In the genomic region with DNA sequence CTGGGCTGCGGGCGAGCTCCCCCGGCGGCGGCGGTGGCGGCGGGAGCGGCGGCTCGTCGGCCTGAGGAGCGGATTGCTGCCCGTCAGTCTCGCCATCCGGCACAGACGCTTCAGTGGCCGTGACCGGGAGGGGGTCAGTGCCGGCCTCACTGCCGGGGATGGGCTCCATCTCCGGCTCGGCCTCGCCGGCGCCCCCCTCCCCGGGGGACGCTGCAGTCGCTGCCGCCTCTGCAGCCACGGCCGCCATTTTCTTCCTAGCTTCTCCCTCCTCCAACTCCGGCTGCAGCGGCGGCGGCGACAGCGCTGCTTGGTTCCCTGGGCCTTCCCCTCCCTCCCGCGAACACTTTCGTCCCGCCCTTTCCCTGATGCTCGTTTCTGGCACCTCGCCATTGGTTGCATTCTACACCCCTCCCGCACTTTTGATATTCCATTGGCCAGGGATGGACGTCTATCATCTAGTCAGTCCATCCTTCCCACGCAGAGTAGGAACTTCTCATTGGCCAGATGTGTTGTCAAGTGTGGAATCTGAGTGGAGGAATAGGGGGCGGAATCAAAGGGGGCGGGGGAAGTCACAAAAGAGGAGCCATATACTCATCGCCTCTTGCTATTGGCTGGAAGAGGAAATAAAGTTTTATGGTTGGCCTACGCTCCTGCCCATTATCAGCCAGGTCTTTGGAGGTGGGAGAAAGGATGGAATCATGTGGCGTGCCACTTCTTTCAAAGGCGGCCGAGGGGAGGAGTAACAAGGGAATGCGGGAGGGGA, we compare ENCODE assay signal across 8 cellular contexts. TPM values are rescaled to one million over a fixed set of nuclear protein-coding genes. Genes with fewer than 3 reads are reported as not detected.
A peak's percentile ranks its signal among the peaks of the same experiment; 100 is the strongest.
DNase-seq lines count a peak whose midpoint lies in the region; ATAC-seq and TF ChIP-seq lines count a peak whose summit lies in the region.

A gene with protein sequence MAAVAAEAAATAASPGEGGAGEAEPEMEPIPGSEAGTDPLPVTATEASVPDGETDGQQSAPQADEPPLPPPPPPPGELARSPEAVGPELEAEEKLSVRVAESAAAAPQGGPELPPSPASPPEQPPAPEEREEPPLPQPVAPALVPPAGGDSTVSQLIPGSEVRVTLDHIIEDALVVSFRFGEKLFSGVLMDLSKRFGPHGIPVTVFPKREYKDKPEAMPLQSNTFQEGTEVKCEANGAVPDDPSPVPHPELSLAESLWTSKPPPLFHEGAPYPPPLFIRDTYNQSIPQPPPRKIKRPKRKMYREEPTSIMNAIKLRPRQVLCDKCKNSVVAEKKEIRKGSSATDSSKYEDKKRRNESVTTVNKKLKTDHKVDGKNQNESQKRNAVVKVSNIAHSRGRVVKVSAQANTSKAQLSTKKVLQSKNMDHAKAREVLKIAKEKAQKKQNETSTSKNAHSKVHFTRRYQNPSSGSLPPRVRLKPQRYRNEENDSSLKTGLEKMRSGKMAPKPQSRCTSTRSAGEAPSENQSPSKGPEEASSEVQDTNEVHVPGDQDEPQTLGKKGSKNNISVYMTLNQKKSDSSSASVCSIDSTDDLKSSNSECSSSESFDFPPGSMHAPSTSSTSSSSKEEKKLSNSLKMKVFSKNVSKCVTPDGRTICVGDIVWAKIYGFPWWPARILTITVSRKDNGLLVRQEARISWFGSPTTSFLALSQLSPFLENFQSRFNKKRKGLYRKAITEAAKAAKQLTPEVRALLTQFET (minus strand): TSS at position 309 of the 763 bp plus-strand sequence. CDS start 62 bp downstream, at position 247.

- no peak for TF ChIP-seq CTCF in CD14-positive monocyte (IDR thresholded peaks at IDR 0.05)

- peak within 1 kb of the TSS; percentile 80 to 96 (median 93) for H3K27ac Mint-ChIP-seq in CD14-positive monocyte

- H3K4me3 Mint-ChIP-seq in CD14-positive monocyte, result peak within 1 kb of the TSS; percentile 88 to 94

- intact Hi-C loops in CD14-positive monocyte (cut with micrococcal nuclease), result loop anchor here (5.0 to 10.0 kb wide), 3 partner anchors 105 to 298 kb away; partner anchors contain the start of genes SLU7 (in 1 of the 2) and TTC1 (in 1 of the 2)

- peaks cover 12 to 24% of the 10 kb centered on the region in 2 donors for H3K36me3 Mint-ChIP-seq in CD14-positive monocyte

- peaks cover 4 to 8% (median 7%) of the 10 kb centered on the region in 3 donors for H3K27me3 Mint-ChIP-seq in CD14-positive monocyte (ENCODE audit: low read depth in 3 of 3)

- peaks cover 13% of the 10 kb centered on the region for H3K4me1 Mint-ChIP-seq in CD14-positive monocyte

- ATAC-seq in GM19372 (IDR thresholded peaks at IDR 0.05; ENCODE audit: low read depth, unreplicated experiment) (peak; percentile 82), HG03558 (IDR thresholded peaks at IDR 0.05; ENCODE audit: extremely low read depth, unreplicated experiment) (peak; percentile 89)

- no peaks in the 10 kb centered on the region for H3K9me3 Mint-ChIP-seq in CD14-positive monocyte

- DNase-seq in CD14-positive monocyte (ENCODE audit: low spot score) (peak; percentile 99), NCI-H748 treated with DMSO at 0.1 percent for 48 hours (lab: John Stamatoyannopoulos, UW) (peak; percentile 98), dedifferentiated amniotic fluid mesenchymal stem cell (ENCODE audit: extremely low spot score) (peak; percentile 100), left kidney (ENCODE audit: low read depth, low spot score) (peak; percentile 100)
- DNase-seq in activated CD4-positive, alpha-beta T cell treated with anti-CD3 and anti-CD28 coated beads, Interleukin-2, amount 50 U/mL, for 24 hours (ENCODE audit: low read depth in 1 of 2, low spot score in 1 of 2), result peak; percentile 89 to 100
- DNase-seq in stimulated activated CD4-positive, alpha-beta T cell treated with anti-CD3 and anti-CD28 coated beads, Interleukin-2, amount 100 ng/mL, for 24 hours, result peak; percentile 94 to 97

RNA-seq across cellular contexts. Expression of the gene that starts here (rescaled TPM):
- 10 to 100 TPM; 18.8 to 18.9 TPM for polyA plus RNA-seq in CD14-positive monocyte

Comparison
In these comparisons a context has a peak if more than half of its experiments do, and no peak if none do; other contexts are left out.
1. Peak in every context shown above with its lines: DNase-seq and ATAC-seq.